26 cellular contexts compared by ENCODE assay signal in the genomic region with DNA sequence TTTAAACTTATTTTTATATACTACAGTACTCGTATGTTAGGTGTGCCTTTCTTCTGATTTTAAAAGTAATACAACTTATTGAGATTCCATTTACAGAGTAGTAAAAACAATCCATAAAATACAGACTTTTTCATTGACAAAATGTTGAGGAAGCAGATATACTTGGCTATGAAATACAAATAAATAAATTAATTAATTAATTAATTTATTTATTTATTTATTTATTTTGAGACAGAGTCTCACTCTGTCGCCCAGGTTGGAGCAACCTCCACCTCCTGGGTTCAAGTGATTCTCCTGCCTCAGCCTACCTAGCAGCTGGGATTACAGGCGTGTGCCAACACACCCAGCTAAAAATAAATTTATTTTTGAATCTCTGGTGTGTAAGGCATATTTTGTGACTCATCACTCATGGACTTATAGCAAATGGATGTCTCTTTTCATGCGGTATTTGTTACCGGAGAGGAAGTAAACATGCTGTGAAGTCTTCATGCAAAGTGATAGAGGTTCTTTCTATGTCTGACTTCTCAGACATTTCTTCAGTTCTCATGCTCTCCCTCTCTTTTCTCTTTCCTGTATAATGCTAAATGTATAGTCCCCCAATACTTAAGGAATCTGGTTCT. TPM values are rescaled to one million over a fixed set of nuclear protein-coding genes. Genes with fewer than 3 reads are reported as not detected.
DNase-seq lines count a peak whose midpoint lies in the region; ATAC-seq, FAIRE-seq and TF ChIP-seq lines count a peak whose summit lies in the region.
"Had no signal": no experiment of that assay in that cellular context is flagged by ENCODE, and none has a peak within 500 bp of the region (broad histone marks: within the 10 kb centered on the region; RNA-seq: fewer than 3 reads in every experiment).

No MANE protein-coding gene starts in this region.

- no peak for FAIRE-seq in A549 (lab: Jason Lieb, UNC)
- FAIRE-seq: GM18507, RCC 7860 had no signal

- H3K9me3 ChIP-seq in A549: no peaks in the 10 kb centered on the region
- H3K9me3 ChIP-seq: SJSA1 had no signal

- CTCF ChIA-PET in A549 (lab: Yijun Ruan, JAX) (interaction anchor here (0.7 to 1.5 kb wide), 3 partner anchors 10 to 68 kb away, joined by 3 to 5 read pairs (median 4); no protein-coding TSS in a partner anchor), WTC11 (lab: Charles Lee) (no interaction called here)

- H3K36me3 Mint-ChIP-seq in GM23338 (ENCODE audit: low read depth) (no peaks in the 10 kb centered on the region; the same call in 2 of the 3 replicates), WTC11 (no peaks in the 10 kb centered on the region), glutamatergic neuron (ENCODE audit: unreplicated experiment) (no peaks in the 10 kb centered on the region)

- H3K4me3 ChIP-seq in A549: no peak overlapping the region
- no peak overlapping the region for H3K4me3 ChIP-seq in GM23338
- H3K4me3 ChIP-seq: SJSA1 had no signal

- TF ChIP-seq POLR2A in A549 (IDR thresholded peaks at IDR 0.05; ENCODE audit: low read length): no peak

- no peak overlapping the region for H3K27ac ChIP-seq in A549
- H3K27ac ChIP-seq in GM23338 (ENCODE audit: low read depth): no peak overlapping the region
- no peak overlapping the region for H3K27ac ChIP-seq in caudate nucleus (ENCODE audit: low read depth, low read length)
- H3K27ac ChIP-seq: SJSA1 had no signal

- ATAC-seq in A549: no peak
- ATAC-seq in GM23338: no peak
- ATAC-seq in WTC11: no peak
- no peak for ATAC-seq in HG03571 (IDR thresholded peaks at IDR 0.05; ENCODE audit: unreplicated experiment)
- ATAC-seq: Right ventricle myocardium inferior had no signal

- no peak for TF ChIP-seq RAD21 in A549 (conservative IDR thresholded peaks at IDR 0.05 in 1 of 2, IDR thresholded peaks at IDR 0.05 in 1 of 2)

- no peak overlapping the region for H3K4me2 ChIP-seq in A549
- no peak overlapping the region for H3K4me2 ChIP-seq in GM23338

- H3K9me2 ChIP-seq in GM23338 (ENCODE audit: insufficient read depth): no peaks in the 10 kb centered on the region

- POLR2A ChIA-PET in A549 (lab: Yijun Ruan, JAX) (no interaction called here), WTC11 (lab: Charles Lee) (interaction anchor here (0.7 kb wide), 1 partner anchor 246 kb away, joined by 3 read pairs; no protein-coding TSS in a partner anchor)

- peaks cover 5% of the 10 kb centered on the region for H3K27me3 Mint-ChIP-seq in GM23338 (ENCODE audit: insufficient read depth, low read depth, poor library complexity)
- no peaks in the 10 kb centered on the region for H3K27me3 Mint-ChIP-seq in WTC11 (ENCODE audit: low read depth)
- H3K27me3 Mint-ChIP-seq in glutamatergic neuron (ENCODE audit: unreplicated experiment): no peaks in the 10 kb centered on the region
- H3K27me3 Mint-ChIP-seq: CD4-positive, alpha-beta T cell had no signal

- H3F3A ChIP-seq in GM23338 (replicated peaks; ENCODE audit: low read depth): no peaks in the 10 kb centered on the region

- H3K36me3 ChIP-seq in GM23338 (ENCODE audit: insufficient read depth): no peaks in the 10 kb centered on the region; the same call in 1 of the 2 replicates
- H3K36me3 ChIP-seq: SJSA1 had no signal

- no peaks in the 10 kb centered on the region for H4K20me1 ChIP-seq in GM23338 (replicated peaks; ENCODE audit: insufficient read depth)

- TF ChIP-seq EP300 in A549 (IDR thresholded peaks at IDR 0.05): no peak

- H3K9me3 Mint-ChIP-seq in GM23338: peaks cover 3% of the 10 kb centered on the region; the same call in 2 of the 3 replicates
- no peaks in the 10 kb centered on the region for H3K9me3 Mint-ChIP-seq in WTC11
- peaks cover 5% of the 10 kb centered on the region for H3K9me3 Mint-ChIP-seq in glutamatergic neuron (ENCODE audit: unreplicated experiment)
- H3K9me3 Mint-ChIP-seq: CD4-positive, alpha-beta T cell; T-helper 1 cell treated with Interleukin-12 subunit alpha and Interleukin-12 subunit beta and Interleukin-4 antibody, amounts not matched to agents 30 μg/mL and 1 μg/mL, for 36 hours had no signal

- H3K79me2 ChIP-seq in GM23338 (replicated peaks; ENCODE audit: insufficient read depth): no peaks in the 10 kb centered on the region

- H2AFZ ChIP-seq in GM23338: peak overlapping the region; percentile 74; the same call in 1 of the 2 replicates

- no peak overlapping the region for H3K27ac Mint-ChIP-seq in GM23338
- no peak overlapping the region for H3K27ac Mint-ChIP-seq in WTC11
- H3K27ac Mint-ChIP-seq in glutamatergic neuron (ENCODE audit: unreplicated experiment): peak overlapping the region; percentile 84
- H3K27ac Mint-ChIP-seq: CD4-positive, alpha-beta T cell; T-helper 1 cell treated with Interleukin-12 subunit alpha and Interleukin-12 subunit beta and Interleukin-4 antibody, amounts not matched to agents 30 μg/mL and 1 μg/mL, for 36 hours had no signal

- H3K4me1 Mint-ChIP-seq in GM23338 (no peaks in the 10 kb centered on the region), WTC11 (no peaks in the 10 kb centered on the region), glutamatergic neuron (ENCODE audit: low read depth, unreplicated experiment) (peaks cover 5% of the 10 kb centered on the region)

- H3K27me3 ChIP-seq in GM23338 (ENCODE audit: insufficient read depth): no peaks in the 10 kb centered on the region
- H3K27me3 ChIP-seq: SJSA1 had no signal

- TF ChIP-seq CTCF in A549 (IDR thresholded peaks at IDR 0.05): no peak
- TF ChIP-seq CTCF in GM23338 (conservative IDR thresholded peaks at IDR 0.05; ENCODE audit: low read depth in 2 of 2): no peak
- TF ChIP-seq CTCF in WTC11 (IDR thresholded peaks at IDR 0.05): no peak
- no peak for TF ChIP-seq CTCF in glutamatergic neuron (IDR thresholded peaks at IDR 0.05; ENCODE audit: partially characterized antibody, unreplicated experiment)

- H3K4me3 Mint-ChIP-seq in GM23338 (no peak overlapping the region), WTC11 (no peak overlapping the region), glutamatergic neuron (ENCODE audit: unreplicated experiment) (no peak overlapping the region)
- H3K4me3 Mint-ChIP-seq: CD4-positive, alpha-beta T cell; T-helper 1 cell treated with Interleukin-12 subunit alpha and Interleukin-12 subunit beta and Interleukin-4 antibody, amounts not matched to agents 30 μg/mL and 1 μg/mL, for 36 hours had no signal

- H3K4me1 ChIP-seq in A549 (no peaks in the 10 kb centered on the region), GM23338 (ENCODE audit: insufficient read depth) (no peaks in the 10 kb centered on the region)
- H3K4me1 ChIP-seq: Caco-2, SJSA1 had no signal

- DNase-seq in A549 (ENCODE audit: low read depth in 1 of 2, low spot score in 1 of 2): no peak
- no peak for DNase-seq in GM23338 (ENCODE audit: low spot score)
- no peak for DNase-seq in WTC11 (ENCODE audit: low spot score)
- DNase-seq in glutamatergic neuron: no peak
- DNase-seq in caudate nucleus (lab: John Stamatoyannopoulos, UW): no peak
- no peak for DNase-seq in HT-29 (ENCODE audit: low spot score)
- DNase-seq: Caco-2; CD4-positive, alpha-beta T cell; DMS 273 treated with DMSO at 0.1 percent for 48 hours; GDM1; GOT3; HCEC 1CT; KBM-7; MM.1S; NCI-H1105 treated with DMSO at 0.1 percent for 48 hours; NCI-H2081; NCI-H2171; NCI-H524 treated with DMSO at 0.1 percent for 48 hours; NCI-H82; OCI-M1 had no signal

- 76% methylated on average over 5 of the region's 5 CpGs for WGBS in A549 (ENCODE audit: missing lambda C conversion rate)

TF ChIP-seq in A549, 52 proteins besides CTCF, POLR2A, EP300 and RAD21:
- TF ChIP-seq ZC3H11A (IDR thresholded peaks at IDR 0.05) (peak; percentile 17; the same call in 1 of the 2 replicates), KDM1A (IDR thresholded peaks at IDR 0.05; ENCODE audit: low read depth) (no peak)

TF ChIP-seq in WTC11, 78 proteins besides CTCF, POLR2A, EP300 and RAD21:
- peak; percentile 90 for TF ChIP-seq HMGA2 (CRISPR knock-in tag; IDR thresholded peaks at IDR 0.05)
- TF ChIP-seq, protein P1, sequence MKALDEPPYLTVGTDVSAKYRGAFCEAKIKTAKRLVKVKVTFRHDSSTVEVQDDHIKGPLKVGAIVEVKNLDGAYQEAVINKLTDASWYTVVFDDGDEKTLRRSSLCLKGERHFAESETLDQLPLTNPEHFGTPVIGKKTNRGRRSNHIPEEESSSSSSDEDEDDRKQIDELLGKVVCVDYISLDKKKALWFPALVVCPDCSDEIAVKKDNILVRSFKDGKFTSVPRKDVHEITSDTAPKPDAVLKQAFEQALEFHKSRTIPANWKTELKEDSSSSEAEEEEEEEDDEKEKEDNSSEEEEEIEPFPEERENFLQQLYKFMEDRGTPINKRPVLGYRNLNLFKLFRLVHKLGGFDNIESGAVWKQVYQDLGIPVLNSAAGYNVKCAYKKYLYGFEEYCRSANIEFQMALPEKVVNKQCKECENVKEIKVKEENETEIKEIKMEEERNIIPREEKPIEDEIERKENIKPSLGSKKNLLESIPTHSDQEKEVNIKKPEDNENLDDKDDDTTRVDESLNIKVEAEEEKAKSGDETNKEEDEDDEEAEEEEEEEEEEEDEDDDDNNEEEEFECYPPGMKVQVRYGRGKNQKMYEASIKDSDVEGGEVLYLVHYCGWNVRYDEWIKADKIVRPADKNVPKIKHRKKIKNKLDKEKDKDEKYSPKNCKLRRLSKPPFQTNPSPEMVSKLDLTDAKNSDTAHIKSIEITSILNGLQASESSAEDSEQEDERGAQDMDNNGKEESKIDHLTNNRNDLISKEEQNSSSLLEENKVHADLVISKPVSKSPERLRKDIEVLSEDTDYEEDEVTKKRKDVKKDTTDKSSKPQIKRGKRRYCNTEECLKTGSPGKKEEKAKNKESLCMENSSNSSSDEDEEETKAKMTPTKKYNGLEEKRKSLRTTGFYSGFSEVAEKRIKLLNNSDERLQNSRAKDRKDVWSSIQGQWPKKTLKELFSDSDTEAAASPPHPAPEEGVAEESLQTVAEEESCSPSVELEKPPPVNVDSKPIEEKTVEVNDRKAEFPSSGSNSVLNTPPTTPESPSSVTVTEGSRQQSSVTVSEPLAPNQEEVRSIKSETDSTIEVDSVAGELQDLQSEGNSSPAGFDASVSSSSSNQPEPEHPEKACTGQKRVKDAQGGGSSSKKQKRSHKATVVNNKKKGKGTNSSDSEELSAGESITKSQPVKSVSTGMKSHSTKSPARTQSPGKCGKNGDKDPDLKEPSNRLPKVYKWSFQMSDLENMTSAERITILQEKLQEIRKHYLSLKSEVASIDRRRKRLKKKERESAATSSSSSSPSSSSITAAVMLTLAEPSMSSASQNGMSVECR (CRISPR knock-in tag; IDR thresholded peaks at IDR 0.05; ENCODE audit: borderline replicate concordance): no peak

RNA-seq across cellular contexts. Expression of a gene that starts 20.2 kb away (rescaled TPM):
- 23.0 and 32.5 TPM in 2 replicates for polyA plus RNA-seq in A549 (2011; rRNA removed)
- polyA plus RNA-seq in A549 (2012; cell fraction: cytosol; rRNA removed): 5.6 and 7.4 TPM in 2 replicates
- 4.9 and 8.7 TPM in 2 replicates for polyA plus RNA-seq in A549 (2012; cell fraction: nucleus; rRNA removed)
- 29.8 to 32.6 TPM (median 30.9 TPM) in 3 replicates for polyA plus RNA-seq in A549 (2017; fragmentation: RNase III; extraction: RNeasy Plus Mini Kit Qiagen cat#74134 plus additional on column Dnase treatment)
- polyA minus RNA-seq in A549 (2011; rRNA and poly(A)+ RNA removed): 23.5 and 24.2 TPM in 2 replicates
- total RNA-seq in GM23338 (2014; rRNA removed; shearing (Covaris generic)): 66.3 and 85.4 TPM in 2 replicates
- 73.0 and 91.5 TPM in 2 replicates for polyA plus RNA-seq in GM23338 (2016; fragmentation: Nextera tagmentation; extraction: Ambion mirVana)
- 50.5 to 54.8 TPM (median 52.0 TPM) in 3 replicates for total RNA-seq in WTC11 (2021)
- 131 TPM for total RNA-seq in glutamatergic neuron (ENCODE audit: unreplicated experiment)
- 13.5 and 17.4 TPM in 2 replicates for total RNA-seq in HT-29 (2014; rRNA removed; shearing (Covaris generic))
